In genomic region chr20:56392282-56393132, GRCh38 we compare ENCODE assay signal across 8 cellular contexts. TPM values are rescaled to one million over a fixed set of nuclear protein-coding genes. Genes with fewer than 3 reads are reported as not detected.
DNase-seq lines count a peak whose midpoint lies in the region; TF ChIP-seq lines count a peak whose summit lies in the region.

TSS of gene CSTF1 (plus strand) at chr20:56392645. CDS start at chr20:56395553, 2,908 bp downstream.

- peaks cover 33% of the 10 kb centered on the region for H3K36me3 ChIP-seq in H7 (replicated peaks; ENCODE audit: control insufficient read depth, insufficient read depth, low read length)
- H3K36me3 ChIP-seq in stomach = peaks cover 22 to 40% (median 24%) of the 10 kb centered on the region in 4 donors

- intact Hi-C loops in stomach (cut with DNase I; ENCODE audit: low total_unique reads) = no loop called here

- peaks cover 48% of the 10 kb centered on the region for H3K36me3 Mint-ChIP-seq in nephron progenitor cell (ENCODE audit: low read depth)

- H3K9me3 ChIP-seq in stomach = no peaks in the 10 kb centered on the region

- H3K27me3 ChIP-seq in H7 (ENCODE audit: control insufficient read depth, insufficient read depth, low read length) (no peaks in the 10 kb centered on the region), stomach (no peaks in the 10 kb centered on the region)

- peak within 1 kb of the TSS; percentile 88 to 94 (median 91) for H3K27ac ChIP-seq in stomach

- peaks cover 28 to 39% (median 34%) of the 10 kb centered on the region in 4 donors for H3K4me1 ChIP-seq in stomach

- peak; percentile 90 for TF ChIP-seq EP300 in stomach (IDR thresholded peaks at IDR 0.05)

- DNase-seq in EL (peak; percentile 100), H7 (peak; percentile 98), M059J (ENCODE audit: low read depth) (peak; percentile 100), SHP77 (lab: John Stamatoyannopoulos, UW) (peak; percentile 100), fibroblast of the aortic adventitia (ENCODE audit: low read depth) (peak; percentile 100), nephron progenitor cell (peak; percentile 96), stomach (peak; percentile 99)
- peak; percentile 98 for DNase-seq in activated effector memory CD4-positive, alpha-beta T cell treated with Interleukin-2 at 50 U/mL for 16 hours

- WGBS in stomach, 5 donors = 0 to 1% (median 0%) methylated on average over 43 to 57 of the region's 57 CpGs

- H3K27me3 Mint-ChIP-seq in nephron progenitor cell (ENCODE audit: low read depth, poor library complexity) = no peaks in the 10 kb centered on the region

- H3K4me1 Mint-ChIP-seq in nephron progenitor cell = peaks cover 32% of the 10 kb centered on the region

- TF ChIP-seq POLR2A in stomach (IDR thresholded peaks at IDR 0.05) = peak in 1 of 4 donors; percentile 21

- no peaks in the 10 kb centered on the region for H3K9me3 Mint-ChIP-seq in nephron progenitor cell

- TF ChIP-seq CTCF in fibroblast of the aortic adventitia (IDR thresholded peaks at IDR 0.05; ENCODE audit: insufficient read depth, low read length) (no peak), nephron progenitor cell (IDR thresholded peaks at IDR 0.05) (no peak), stomach (IDR thresholded peaks at IDR 0.05) (no peak)

- H3K27ac Mint-ChIP-seq in nephron progenitor cell = peak within 1 kb of the TSS; percentile 83

- H3K4me3 ChIP-seq in H7 (ENCODE audit: insufficient read depth, low read depth, low read length) = peak within 1 kb of the TSS; percentile 100
- peak within 1 kb of the TSS; percentile 100 for H3K4me3 ChIP-seq in fibroblast of the aortic adventitia (ENCODE audit: low read depth, low read length)
- peak within 1 kb of the TSS; percentile 64 to 85 (median 78) for H3K4me3 ChIP-seq in stomach

- H3K4me3 Mint-ChIP-seq in nephron progenitor cell = no peak within 1 kb of the TSS

RNA-seq across cellular contexts. Expression of gene CSTF1, which starts in this region (rescaled TPM):
- total RNA-seq in H7 (2014; rRNA removed; shearing (Covaris generic)) = 71.1 and 100 TPM in 2 replicates
- 93.5 and 101 TPM in 2 replicates for total RNA-seq in M059J (2014; rRNA removed; shearing (Covaris generic))
- total RNA-seq in fibroblast of the aortic adventitia (ENCODE audit: low replicate concordance) (36.1 and 49.6 TPM in 2 replicates), stomach (10 to 100 TPM in 4 of 5 donors, 1 to 10 TPM in 1; 9.3 to 86.2 (median 23.9) TPM)
- 10 to 100 TPM in 1 of 3 donors, 1 to 10 TPM in 2; 7.1 to 12.8 (median 8.7) TPM for polyA plus RNA-seq in stomach

Comparison
In these comparisons a context has a peak if more than half of its experiments do, and no peak if none do; other contexts are left out.
1. Peak in every context shown above with its lines: DNase-seq, H3K4me3 ChIP-seq and H3K27ac ChIP-seq.